13 cellular contexts compared by ENCODE assay signal in the genomic region with DNA sequence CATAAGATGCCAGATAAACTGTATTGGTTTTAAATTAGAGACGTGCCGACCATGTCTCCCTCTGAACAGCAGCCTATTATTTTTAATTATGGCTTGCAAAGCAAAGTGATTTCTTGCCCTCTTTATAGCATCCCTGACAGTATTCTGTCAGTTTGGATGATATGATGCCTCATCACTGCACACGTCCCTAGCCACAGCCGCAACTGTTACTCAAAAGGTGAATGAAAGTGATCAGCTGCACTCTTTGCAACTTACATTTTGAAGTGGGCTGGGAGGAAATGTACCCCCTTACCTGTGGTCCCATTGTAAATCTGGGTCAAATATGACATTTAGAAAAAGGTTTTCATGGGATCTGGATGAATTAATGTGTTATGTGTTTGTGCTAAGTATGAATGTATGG.
DNase-seq lines count a peak whose midpoint lies in the region; ATAC-seq and TF ChIP-seq lines count a peak whose summit lies in the region.
"Had no signal": no experiment of that assay in that cellular context is flagged by ENCODE, and none has a peak within 500 bp of the region (broad histone marks: within the 10 kb centered on the region; RNA-seq: fewer than 3 reads in every experiment).

No MANE protein-coding gene starts in this region.

- H3K4me3 ChIP-seq in Jurkat, Clone E6-1 (ENCODE audit: low read length): no peak overlapping the region
- H3K4me3 ChIP-seq in gastrocnemius medialis: no peak overlapping the region
- H3K4me3 ChIP-seq: A549, GM12878 had no signal

- no peak for TF ChIP-seq CTCF in gastrocnemius medialis (IDR thresholded peaks at IDR 0.05 in 4 of 5, conservative IDR thresholded peaks at IDR 0.05 in 1 of 5)

- H3K27me3 Mint-ChIP-seq in activated T-cell treated with anti-CD3 and anti-CD28 coated beads, Interleukin-2, amount 50 U/mL, for 72 hours (ENCODE audit: low read depth): no peaks in the 10 kb centered on the region
- no peaks in the 10 kb centered on the region for H3K27me3 Mint-ChIP-seq in activated T-helper 17 cell treated with anti-CD3 and anti-CD28 coated beads, Interleukin-2, amount 50 U/mL, for 72 hours
- H3K27me3 Mint-ChIP-seq in stimulated activated naive CD8-positive, alpha-beta T cell treated with anti-CD3 and anti-CD28 coated beads, Interleukin-15, amount 100 ng/mL, for 72 hours: no peaks in the 10 kb centered on the region
- H3K27me3 Mint-ChIP-seq: CD4-positive, alpha-beta memory T cell had no signal

- no peaks in the 10 kb centered on the region for H3K27me3 ChIP-seq in gastrocnemius medialis
- H3K27me3 ChIP-seq: BE2C had no signal

- peak; percentile 93 to 97 for ATAC-seq in activated T-cell treated with anti-CD3 and anti-CD28 coated beads, Interleukin-2, amount 50 U/mL, for 72 hours (replicated peaks in 1 of 2)
- peak; percentile 80 for ATAC-seq in activated T-helper 17 cell treated with anti-CD3 and anti-CD28 coated beads, Interleukin-2, amount 50 U/mL, for 72 hours (replicated peaks)
- ATAC-seq in stimulated activated naive CD8-positive, alpha-beta T cell treated with anti-CD3 and anti-CD28 coated beads, Interleukin-15, amount 100 ng/mL, for 72 hours: peak; percentile 72
- ATAC-seq in gastrocnemius medialis: no peak
- ATAC-seq: A549, GM12878, HCT116 had no signal

- peaks cover 21% of the 10 kb centered on the region for H3K4me1 Mint-ChIP-seq in activated T-cell treated with anti-CD3 and anti-CD28 coated beads, Interleukin-2, amount 50 U/mL, for 72 hours (ENCODE audit: low read depth)
- no peaks in the 10 kb centered on the region for H3K4me1 Mint-ChIP-seq in activated T-helper 17 cell treated with anti-CD3 and anti-CD28 coated beads, Interleukin-2, amount 50 U/mL, for 72 hours
- peaks cover 4% of the 10 kb centered on the region for H3K4me1 Mint-ChIP-seq in stimulated activated naive CD8-positive, alpha-beta T cell treated with anti-CD3 and anti-CD28 coated beads, Interleukin-15, amount 100 ng/mL, for 72 hours

- H3K36me3 ChIP-seq in gastrocnemius medialis: no peaks in the 10 kb centered on the region
- H3K36me3 ChIP-seq: BE2C had no signal

- TF ChIP-seq POLR2A in gastrocnemius medialis (IDR thresholded peaks at IDR 0.05): no peak

- no peak overlapping the region for H3K27ac ChIP-seq in gastrocnemius medialis
- H3K27ac ChIP-seq: A549, C4-2B had no signal

- peak overlapping the region in 1 of 2 donors; percentile 6 for H3K4me3 Mint-ChIP-seq in activated T-cell treated with anti-CD3 and anti-CD28 coated beads, Interleukin-2, amount 50 U/mL, for 72 hours
- H3K4me3 Mint-ChIP-seq in activated T-helper 17 cell treated with anti-CD3 and anti-CD28 coated beads, Interleukin-2, amount 50 U/mL, for 72 hours: no peak overlapping the region
- H3K4me3 Mint-ChIP-seq in stimulated activated naive CD8-positive, alpha-beta T cell treated with anti-CD3 and anti-CD28 coated beads, Interleukin-15, amount 100 ng/mL, for 72 hours: no peak overlapping the region
- H3K4me3 Mint-ChIP-seq: CD4-positive, alpha-beta memory T cell had no signal

- no peak overlapping the region for H3K27ac Mint-ChIP-seq in activated T-cell treated with anti-CD3 and anti-CD28 coated beads, Interleukin-2, amount 50 U/mL, for 72 hours
- H3K27ac Mint-ChIP-seq in activated T-helper 17 cell treated with anti-CD3 and anti-CD28 coated beads, Interleukin-2, amount 50 U/mL, for 72 hours: no peak overlapping the region
- no peak overlapping the region for H3K27ac Mint-ChIP-seq in stimulated activated naive CD8-positive, alpha-beta T cell treated with anti-CD3 and anti-CD28 coated beads, Interleukin-15, amount 100 ng/mL, for 72 hours
- H3K27ac Mint-ChIP-seq: CD4-positive, alpha-beta memory T cell had no signal

- intact Hi-C loops in gastrocnemius medialis (cut with DNase I; ENCODE audit: low total_unique reads): no loop called here

- peak; percentile 32 to 38 for DNase-seq in activated T-cell treated with anti-CD3 and anti-CD28 coated beads, Interleukin-2, amount 50 U/mL, for 72 hours
- no peak for DNase-seq in activated T-cell treated with anti-CD3 and anti-CD28 coated beads, Interleukin-2, amount 50 U/mL, for 1 hour
- DNase-seq in Jurkat, Clone E6-1 (ENCODE audit: low read depth, low spot score): peak; percentile 20
- DNase-seq in stimulated activated naive CD8-positive, alpha-beta T cell treated with anti-CD3 and anti-CD28 coated beads, Interleukin-15, amount 100 ng/mL, for 72 hours: no peak
- no peak for DNase-seq in gastrocnemius medialis
- DNase-seq: BE2C; CD4-positive, alpha-beta memory T cell; DMS79 had no signal

- peaks cover 7 to 11% of the 10 kb centered on the region in 2 donors for H3K36me3 Mint-ChIP-seq in activated T-cell treated with anti-CD3 and anti-CD28 coated beads, Interleukin-2, amount 50 U/mL, for 72 hours (ENCODE audit: insufficient read depth in 2 of 2)
- H3K36me3 Mint-ChIP-seq in activated T-helper 17 cell treated with anti-CD3 and anti-CD28 coated beads, Interleukin-2, amount 50 U/mL, for 72 hours (ENCODE audit: low read depth): no peaks in the 10 kb centered on the region

- H3K9me3 Mint-ChIP-seq in activated T-cell treated with anti-CD3 and anti-CD28 coated beads, Interleukin-2, amount 50 U/mL, for 72 hours: peaks cover 6% of the 10 kb centered on the region in 2 donors
- peaks cover 5% of the 10 kb centered on the region for H3K9me3 Mint-ChIP-seq in activated T-helper 17 cell treated with anti-CD3 and anti-CD28 coated beads, Interleukin-2, amount 50 U/mL, for 72 hours
- peaks cover 6 to 9% of the 10 kb centered on the region in 2 donors for H3K9me3 Mint-ChIP-seq in stimulated activated naive CD8-positive, alpha-beta T cell treated with anti-CD3 and anti-CD28 coated beads, Interleukin-15, amount 100 ng/mL, for 72 hours
- H3K9me3 Mint-ChIP-seq: CD4-positive, alpha-beta memory T cell had no signal

- in situ Hi-C loops in gastrocnemius medialis (cut with MboI; ENCODE audit: low sequenced_read_pairs in 4 of 4): no loop called here

- H3K4me1 ChIP-seq in gastrocnemius medialis: peaks cover 0 to 7% of the 10 kb centered on the region in 2 donors
- H3K4me1 ChIP-seq: A549, BE2C had no signal

- H3K9me3 ChIP-seq in gastrocnemius medialis: no peaks in the 10 kb centered on the region
- H3K9me3 ChIP-seq: A549, BE2C had no signal

Comparison
In these comparisons a context has a peak if more than half of its experiments do, and no peak if none do; other contexts are left out.
1. DNase-seq: peak in activated T-cell treated with anti-CD3 and anti-CD28 coated beads, Interleukin-2, amount 50 U/mL, for 72 hours (2 of 2) and Jurkat, Clone E6-1 (single experiment); none in activated T-cell treated with anti-CD3 and anti-CD28 coated beads, Interleukin-2, amount 50 U/mL, for 1 hour (single experiment), stimulated activated naive CD8-positive, alpha-beta T cell treated with anti-CD3 and anti-CD28 coated beads, Interleukin-15, amount 100 ng/mL, for 72 hours (0 of 2) and gastrocnemius medialis (0 of 2).
2. ATAC-seq: peak in activated T-cell treated with anti-CD3 and anti-CD28 coated beads, Interleukin-2, amount 50 U/mL, for 72 hours (2 of 2), activated T-helper 17 cell treated with anti-CD3 and anti-CD28 coated beads, Interleukin-2, amount 50 U/mL, for 72 hours (single experiment) and stimulated activated naive CD8-positive, alpha-beta T cell treated with anti-CD3 and anti-CD28 coated beads, Interleukin-15, amount 100 ng/mL, for 72 hours (single experiment); none in gastrocnemius medialis (0 of 2).